In genomic region chr3:112339609-112340008, GRCh38 we compare ENCODE assay signal across 17 cellular contexts. TPM values are rescaled to one million over a fixed set of nuclear protein-coding genes. Genes with fewer than 3 reads are reported as not detected.
"Had no signal": no experiment of that assay in that cellular context is flagged by ENCODE, and none has a peak within 500 bp of the region (broad histone marks: within the 10 kb centered on the region; RNA-seq: fewer than 3 reads in every experiment).

No MANE protein-coding gene starts in this region.

- H3K4me3 Mint-ChIP-seq: activated CD8-positive, alpha-beta memory T cell treated with anti-CD3 and anti-CD28 coated beads, Interleukin-2, amount 10 ng/mL, durations not matched to agents 7 days and 5 days; central memory CD8-positive, alpha-beta T cell; mesothelial cell of epicardium; T-cell had no signal

- H3K4me1 Mint-ChIP-seq: central memory CD8-positive, alpha-beta T cell had no signal

- H3K27me3 Mint-ChIP-seq: activated CD8-positive, alpha-beta memory T cell treated with anti-CD3 and anti-CD28 coated beads, Interleukin-2, amount 10 ng/mL, durations not matched to agents 7 days and 5 days; central memory CD8-positive, alpha-beta T cell; T-cell had no signal

- H3K27ac Mint-ChIP-seq: activated CD8-positive, alpha-beta memory T cell treated with anti-CD3 and anti-CD28 coated beads, Interleukin-2, amount 10 ng/mL, durations not matched to agents 7 days and 5 days; mesothelial cell of epicardium had no signal

- FAIRE-seq: small intestine had no signal

- H3K4me2 ChIP-seq: hepatocyte had no signal

- DNase-seq: activated CD4-positive, CD25-positive, alpha-beta regulatory T cell; activated CD8-positive, alpha-beta memory T cell treated with anti-CD3 and anti-CD28 coated beads, Interleukin-2, amount 10 ng/mL, durations not matched to agents 7 days and 5 days; effector memory CD4-positive, alpha-beta T cell; kidney glomerular epithelial cell; posterior cingulate gyrus; small intestine; T-cell had no signal

- ATAC-seq: activated CD8-positive, alpha-beta memory T cell treated with anti-CD3 and anti-CD28 coated beads, Interleukin-2, amount 10 ng/mL, durations not matched to agents 7 days and 5 days; Right ventricle myocardium inferior; T-cell had no signal

- H3K9me3 ChIP-seq: neutrophil had no signal

- H3K4me1 ChIP-seq: right atrium auricular region had no signal

- H3K27ac ChIP-seq: epithelial cell of prostate, hepatocyte, neutrophil, SK-N-MC had no signal

- H3K36me3 ChIP-seq: neutrophil, right atrium auricular region had no signal

- H3K9me3 Mint-ChIP-seq: central memory CD8-positive, alpha-beta T cell had no signal

- H3K4me3 ChIP-seq: hepatocyte, right atrium auricular region, SK-N-MC, tibial nerve had no signal

- H3K27me3 ChIP-seq: hepatocyte, neutrophil, right atrium auricular region, tibial nerve had no signal

RNA-seq across cellular contexts. Expression of gene SLC9C1, which starts 45.6 kb away (rescaled TPM):
- total RNA-seq: lower leg skin, T-cell, tibial nerve had no signal
- polyA plus RNA-seq: hepatocyte had no signal
